In genomic region chr1:1332774-1333480, GRCh38 we compare ENCODE assay signal across 2 cellular contexts.
TF ChIP-seq lines count a peak whose summit lies in the region.

No MANE protein-coding gene starts in this region.

TF ChIP-seq in HEK293, 187 proteins besides CTCF, POLR2A, EP300 and RAD21 (continued from another document):
- TF ChIP-seq ZBTB26 (tag by site-specific recombination; optimal IDR thresholded peaks at IDR 0.05) (no peak), ZNF658 (tag by site-specific recombination; IDR thresholded peaks at IDR 0.05) (no peak), ZFHX2 (tag by site-specific recombination; conservative IDR thresholded peaks at IDR 0.05) (peak; percentile 65), ZNF37A (tag by site-specific recombination; IDR thresholded peaks at IDR 0.05) (no peak), ZBTB17 (tag by site-specific recombination; IDR thresholded peaks at IDR 0.05) (no peak), EGR2 (tag by site-specific recombination; IDR thresholded peaks at IDR 0.05; ENCODE audit: low read depth) (peak; percentile 65; the same call in 1 of the 2 replicates), KLF8 (tag by site-specific recombination; IDR thresholded peaks at IDR 0.05) (peak; percentile 30; the same call in 1 of the 2 replicates), HIC1 (tag by site-specific recombination; IDR thresholded peaks at IDR 0.05) (peak; percentile 32; the same call in 1 of the 2 replicates), SP3 (tag by site-specific recombination; IDR thresholded peaks at IDR 0.05) (no peak)

TF ChIP-seq in K562, 482 proteins besides CTCF, POLR2A, EP300 and RAD21 (continued from another document):
- TF ChIP-seq CHD7 (IDR thresholded peaks at IDR 0.05; ENCODE audit: low read depth, low read length) (peak; percentile 5), NCOR1 (IDR thresholded peaks at IDR 0.05) (no peak), PCBP1 (IDR thresholded peaks at IDR 0.05; ENCODE audit: low read depth, low read length, poor library complexity, severe bottlenecking) (no peak), ZNF134 (CRISPR knock-in tag; conservative IDR thresholded peaks at IDR 0.05) (no peak)
